In genomic region chr20:63472159-63472811, GRCh38 we compare ENCODE assay signal across 14 cellular contexts. TPM values are rescaled to one million over a fixed set of nuclear protein-coding genes. Genes with fewer than 3 reads are reported as not detected.
DNase-seq lines count a peak whose midpoint lies in the region; ATAC-seq, FAIRE-seq and TF ChIP-seq lines count a peak whose summit lies in the region.
"Had no signal": no experiment of that assay in that cellular context is flagged by ENCODE, and none has a peak within 500 bp of the region (broad histone marks: within the 10 kb centered on the region; RNA-seq: fewer than 3 reads in every experiment).

KCNQ2 (minus strand) TSS chr20:63472655; CDS start chr20:63472463, 192 bp downstream.

- H4K20me1 ChIP-seq in BLaER1 treated with 17β-estradiol and CSF1 and Interleukin-3, amounts not matched to agents 10 nM and 100 nM: peaks cover 0 to 85% (median 64%) of the 10 kb centered on the region in 11 experiments; a peak in 18 of 22 replicates
- H4K20me1 ChIP-seq in H9 (ENCODE audit: control insufficient read depth, insufficient read depth, insufficient read length) (no peaks in the 10 kb centered on the region), astrocyte (ENCODE audit: insufficient read depth, low read length) (no peaks in the 10 kb centered on the region)

- H2BK120ac ChIP-seq in H9 (ENCODE audit: low read depth, low read length, poor library complexity, severe bottlenecking): no peak within 1 kb of the TSS

- TF ChIP-seq CTCF in H9 (conservative IDR thresholded peaks at IDR 0.05): no peak
- no peak for TF ChIP-seq CTCF in astrocyte (IDR thresholded peaks at IDR 0.05; ENCODE audit: insufficient read depth, low read depth, low read length)
- no peak for TF ChIP-seq CTCF in mesothelial cell of epicardium (IDR thresholded peaks at IDR 0.05; ENCODE audit: unreplicated experiment)
- no peak for TF ChIP-seq CTCF in foreskin fibroblast (IDR thresholded peaks at IDR 0.05; ENCODE audit: low read depth, low read length)

- no peak within 1 kb of the TSS for H3K27ac ChIP-seq in BLaER1 treated with 17β-estradiol and CSF1 and Interleukin-3, amounts not matched to agents 10 nM and 100 nM
- no peak within 1 kb of the TSS for H3K27ac ChIP-seq in H9 (ENCODE audit: insufficient read length, low read depth, low read length)
- no peak within 1 kb of the TSS for H3K27ac ChIP-seq in astrocyte (ENCODE audit: low read depth, low read length)
- H3K27ac ChIP-seq in SJCRH30: no peak within 1 kb of the TSS
- H3K27ac ChIP-seq: esophagus squamous epithelium had no signal

- peak within 1 kb of the TSS; percentile 70 to 81 for H3K4me3 Mint-ChIP-seq in H9
- no peak within 1 kb of the TSS for H3K4me3 Mint-ChIP-seq in astrocyte (ENCODE audit: unreplicated experiment)
- H3K4me3 Mint-ChIP-seq in mesothelial cell of epicardium: peak within 1 kb of the TSS; percentile 30
- H3K4me3 Mint-ChIP-seq: activated CD4-positive, alpha-beta memory T cell treated with anti-CD3 and anti-CD28 coated beads, Interleukin-2, amount 10 ng/mL, durations not matched to agents 7 days and 5 days; stimulated activated naive CD8-positive, alpha-beta T cell treated with anti-CD3 and anti-CD28 coated beads, Interleukin-15, Interleukin-2, amounts not matched to agents 100 ng/mL and 50 ng/mL, for 24 hours had no signal

- H3K27me3 Mint-ChIP-seq in H9 (ENCODE audit: low read depth): peaks cover 36% of the 10 kb centered on the region
- peaks cover 37% of the 10 kb centered on the region for H3K27me3 Mint-ChIP-seq in astrocyte (ENCODE audit: low read depth, unreplicated experiment)
- peaks cover 83% of the 10 kb centered on the region for H3K27me3 Mint-ChIP-seq in mesothelial cell of epicardium (ENCODE audit: low read depth)

- no peak within 1 kb of the TSS for H3K27ac Mint-ChIP-seq in H9
- H3K27ac Mint-ChIP-seq in astrocyte (ENCODE audit: unreplicated experiment): no peak within 1 kb of the TSS
- no peak within 1 kb of the TSS for H3K27ac Mint-ChIP-seq in mesothelial cell of epicardium
- H3K27ac Mint-ChIP-seq: activated CD4-positive, alpha-beta memory T cell treated with anti-CD3 and anti-CD28 coated beads, Interleukin-2, amount 10 ng/mL, durations not matched to agents 7 days and 5 days; stimulated activated naive CD8-positive, alpha-beta T cell treated with anti-CD3 and anti-CD28 coated beads, Interleukin-15, Interleukin-2, amounts not matched to agents 100 ng/mL and 50 ng/mL, for 24 hours had no signal

- H3K23ac ChIP-seq in H9 (ENCODE audit: insufficient read length, low read depth, low read length): no peak within 1 kb of the TSS

- H3K4me1 Mint-ChIP-seq in H9 (peaks cover 20 to 32% of the 10 kb centered on the region in 2 experiments), astrocyte (ENCODE audit: low read depth, unreplicated experiment) (no peaks in the 10 kb centered on the region), mesothelial cell of epicardium (peaks cover 3% of the 10 kb centered on the region)
- H3K4me1 Mint-ChIP-seq: activated CD4-positive, alpha-beta memory T cell treated with anti-CD3 and anti-CD28 coated beads, Interleukin-2, amount 10 ng/mL, durations not matched to agents 7 days and 5 days had no signal

- peak within 1 kb of the TSS; percentile 75 to 98 (median 93) for H3K4me2 ChIP-seq in BLaER1 treated with 17β-estradiol and CSF1 and Interleukin-3, amounts not matched to agents 10 nM and 100 nM
- H3K4me2 ChIP-seq in H9 (ENCODE audit: insufficient read depth, insufficient read length, low read length) (peak within 1 kb of the TSS; percentile 45), astrocyte (ENCODE audit: low read length) (no peak within 1 kb of the TSS)

- no peak within 1 kb of the TSS for H4K8ac ChIP-seq in H9 (replicated peaks; ENCODE audit: insufficient read length, low read depth, low read length)

- H3K79me2 ChIP-seq in H9 (ENCODE audit: insufficient read depth, low read length) (peaks cover 6% of the 10 kb centered on the region; the same call in 1 of the 2 replicates), astrocyte (ENCODE audit: insufficient read depth, low read length) (no peaks in the 10 kb centered on the region)

- no peak within 1 kb of the TSS for H4K91ac ChIP-seq in H9 (ENCODE audit: insufficient read length, low read depth, low read length)

- H3K4me3 ChIP-seq in BLaER1 treated with 17β-estradiol and CSF1 and Interleukin-3, amounts not matched to agents 10 nM and 100 nM: peak within 1 kb of the TSS; percentile 43 to 70 (median 58)
- H3K4me3 ChIP-seq in astrocyte (ENCODE audit: insufficient read depth, low read depth, low read length) (no peak within 1 kb of the TSS), foreskin fibroblast (ENCODE audit: low read depth in 1 of 2, low read length in 2 of 2) (no peak within 1 kb of the TSS), SJCRH30 (no peak within 1 kb of the TSS)
- H3K4me3 ChIP-seq: lung had no signal

- 0 out of 7 replicates have a peak, but pooled peaks cover 0 to 2% (median 0%) of the 10 kb centered on the region in 3 experiments for H3K36me3 Mint-ChIP-seq in H9 (ENCODE audit: insufficient read depth in 1 of 3, low read depth in 3 of 3)
- H3K36me3 Mint-ChIP-seq in astrocyte (ENCODE audit: low read depth, unreplicated experiment): peaks cover 2% of the 10 kb centered on the region
- no peaks in the 10 kb centered on the region for H3K36me3 Mint-ChIP-seq in mesothelial cell of epicardium

- no peak within 1 kb of the TSS for H2BK5ac ChIP-seq in H9 (ENCODE audit: insufficient read length, low read length)

- peak within 1 kb of the TSS in 9 of 11 experiments; percentile 15 to 60 (median 29); a peak in 13 of 22 replicates for H3K9ac ChIP-seq in BLaER1 treated with 17β-estradiol and CSF1 and Interleukin-3, amounts not matched to agents 10 nM and 100 nM
- H3K9ac ChIP-seq in H9 (ENCODE audit: extremely low read depth, insufficient read length, low read length) (no peak within 1 kb of the TSS), astrocyte (ENCODE audit: low read length) (no peak within 1 kb of the TSS)

- no peak within 1 kb of the TSS for H2AK5ac ChIP-seq in H9 (ENCODE audit: insufficient read length, low read length)

- peak within 1 kb of the TSS; percentile 73 for H3K14ac ChIP-seq in H9 (ENCODE audit: insufficient read depth, low read length)

- no peaks in the 10 kb centered on the region for H3K36me3 ChIP-seq in BLaER1 treated with 17β-estradiol and CSF1 and Interleukin-3, amounts not matched to agents 10 nM and 100 nM
- no peaks in the 10 kb centered on the region for H3K36me3 ChIP-seq in astrocyte (ENCODE audit: insufficient read depth, low read length)
- no peaks in the 10 kb centered on the region for H3K36me3 ChIP-seq in SJCRH30
- H3K36me3 ChIP-seq: esophagus squamous epithelium had no signal

- peak; percentile 67 for DNase-seq in H9
- DNase-seq in astrocyte (ENCODE audit: low read depth): no peak
- DNase-seq in mesothelial cell of epicardium (ENCODE audit: low spot score in 2 of 2, unreplicated experiment in 2 of 2): no peak
- no peak for DNase-seq in hepatic stellate cell (ENCODE audit: low spot score)
- DNase-seq in foreskin fibroblast: no peak
- no peak for DNase-seq in SJCRH30
- DNase-seq: activated CD4-positive, alpha-beta memory T cell treated with anti-CD3 and anti-CD28 coated beads, Interleukin-2, amount 10 ng/mL, durations not matched to agents 7 days and 5 days; esophagus squamous epithelium; NCI-H187 treated with DMSO at 0.1 percent for 48 hours had no signal

- no peaks in the 10 kb centered on the region for H3K9me3 ChIP-seq in BLaER1 treated with 17β-estradiol and CSF1 and Interleukin-3, amounts not matched to agents 10 nM and 100 nM (replicated peaks in 1 of 11)
- no peaks in the 10 kb centered on the region for H3K9me3 ChIP-seq in H9 (ENCODE audit: control insufficient read depth, low read depth, low read length)
- no peaks in the 10 kb centered on the region for H3K9me3 ChIP-seq in astrocyte (ENCODE audit: insufficient read depth, low read depth, low read length)
- no peaks in the 10 kb centered on the region for H3K9me3 ChIP-seq in SJCRH30 (replicated peaks)
- H3K9me3 ChIP-seq: esophagus squamous epithelium had no signal

- no peak within 1 kb of the TSS for H2AFZ ChIP-seq in H9 (ENCODE audit: low read length)
- no peak within 1 kb of the TSS for H2AFZ ChIP-seq in astrocyte (ENCODE audit: low read depth, low read length)

- no peaks in the 10 kb centered on the region for H3K23me2 ChIP-seq in H9 (ENCODE audit: insufficient read length, low read depth, low read length, poor library complexity, severe bottlenecking)

- no peak within 1 kb of the TSS for H3K56ac ChIP-seq in H9 (ENCODE audit: insufficient read length, low read depth, low read length)

- FAIRE-seq in astrocyte (lab: Jason Lieb, UNC): no peak
- FAIRE-seq: H54 had no signal

- H3K79me1 ChIP-seq in H9 (ENCODE audit: insufficient read depth, low read depth, low read length, poor library complexity, severe bottlenecking): no peaks in the 10 kb centered on the region

- H3K9me3 Mint-ChIP-seq in H9 (no peaks in the 10 kb centered on the region; a peak in 1 of 5 replicates), astrocyte (ENCODE audit: unreplicated experiment) (no peaks in the 10 kb centered on the region), mesothelial cell of epicardium (no peaks in the 10 kb centered on the region)
- H3K9me3 Mint-ChIP-seq: activated CD4-positive, alpha-beta memory T cell treated with anti-CD3 and anti-CD28 coated beads, Interleukin-2, amount 10 ng/mL, durations not matched to agents 7 days and 5 days; stimulated activated naive CD8-positive, alpha-beta T cell treated with anti-CD3 and anti-CD28 coated beads, Interleukin-15, Interleukin-2, amounts not matched to agents 100 ng/mL and 50 ng/mL, for 24 hours had no signal

- H4K5ac ChIP-seq in H9 (ENCODE audit: insufficient read length, low read depth, low read length): no peak within 1 kb of the TSS

- H2BK12ac ChIP-seq in H9 (ENCODE audit: insufficient read length, low read depth, low read length): no peak within 1 kb of the TSS

- no CpG with 5 or more reads among the region's 88 CpGs for WGBS in H9 (ENCODE audit: extremely low coverage, insufficient read length, low lambda C conversion rate)

- H3K18ac ChIP-seq in H9 (ENCODE audit: insufficient read length, low read depth, low read length): no peak within 1 kb of the TSS

- H2BK15ac ChIP-seq in H9 (ENCODE audit: low read depth, low read length): no peak within 1 kb of the TSS

- no peak within 1 kb of the TSS for H2BK20ac ChIP-seq in H9 (ENCODE audit: low read depth, low read length, poor library complexity, severe bottlenecking)

- H3K4ac ChIP-seq in H9 (ENCODE audit: low read depth, low read length): no peak within 1 kb of the TSS

- H3K27me3 ChIP-seq in BLaER1 treated with 17β-estradiol and CSF1 and Interleukin-3, amounts not matched to agents 10 nM and 100 nM: peaks cover 95 to 98% (median 97%) of the 10 kb centered on the region in 11 experiments
- H3K27me3 ChIP-seq in H9 (ENCODE audit: insufficient read depth, low read length) (no peaks in the 10 kb centered on the region), astrocyte (ENCODE audit: insufficient read depth, low read length) (peaks cover 44% of the 10 kb centered on the region), SJCRH30 (peaks cover 69% of the 10 kb centered on the region)

- no peak for ATAC-seq in GM19351 (IDR thresholded peaks at IDR 0.05; ENCODE audit: unreplicated experiment)

- no peak within 1 kb of the TSS for H3T11ph ChIP-seq in H9 (ENCODE audit: low read length)

- H3K4me1 ChIP-seq in BLaER1 treated with 17β-estradiol and CSF1 and Interleukin-3, amounts not matched to agents 10 nM and 100 nM: peaks cover 25 to 55% (median 43%) of the 10 kb centered on the region in 10 experiments
- no peaks in the 10 kb centered on the region for H3K4me1 ChIP-seq in H9 (ENCODE audit: insufficient read depth, low read length)
- H3K4me1 ChIP-seq in astrocyte (ENCODE audit: insufficient read depth, low read length): no peaks in the 10 kb centered on the region
- no peaks in the 10 kb centered on the region for H3K4me1 ChIP-seq in SJCRH30

RNA-seq across cellular contexts. Expression of gene KCNQ2, which starts in this region (rescaled TPM):
- total RNA-seq in H9 (2021) (69.2 and 71.5 TPM in 2 replicates), astrocyte (11.5 and 11.9 TPM in 2 replicates), mesothelial cell of epicardium (9.7 to 11.8 TPM (median 10.0 TPM) in 3 replicates)
- not detected in 2 replicates for total RNA-seq in SJCRH30 (2014; rRNA removed; shearing (Covaris generic))
- total RNA-seq: activated CD4-positive, alpha-beta memory T cell treated with anti-CD3 and anti-CD28 coated beads, Interleukin-2, amount 10 ng/mL, durations not matched to agents 7 days and 5 days; esophagus squamous epithelium had no signal

Comparison
In these comparisons a context has a peak if more than half of its experiments do, and no peak if none do; other contexts are left out.
1. RNA of gene KCNQ2 (total RNA-seq): 69.2 to 71.5 TPM in H9, 9.7 to 11.8 TPM in mesothelial cell of epicardium and 11.5 to 11.9 TPM in astrocyte; not detected in SJCRH30; every median in the first group is over 10 times any median in the second.
2. H3K4me3 ChIP-seq: peak in BLaER1 treated with 17β-estradiol and CSF1 and Interleukin-3, amounts not matched to agents 10 nM and 100 nM (10 of 10); none in astrocyte (single experiment), foreskin fibroblast (0 of 2) and SJCRH30 (single experiment).
3. H3K9ac ChIP-seq: peak in BLaER1 treated with 17β-estradiol and CSF1 and Interleukin-3, amounts not matched to agents 10 nM and 100 nM (9 of 11); none in H9 (single experiment) and astrocyte (single experiment).